18 cellular contexts compared by ENCODE assay signal in the genomic region with DNA sequence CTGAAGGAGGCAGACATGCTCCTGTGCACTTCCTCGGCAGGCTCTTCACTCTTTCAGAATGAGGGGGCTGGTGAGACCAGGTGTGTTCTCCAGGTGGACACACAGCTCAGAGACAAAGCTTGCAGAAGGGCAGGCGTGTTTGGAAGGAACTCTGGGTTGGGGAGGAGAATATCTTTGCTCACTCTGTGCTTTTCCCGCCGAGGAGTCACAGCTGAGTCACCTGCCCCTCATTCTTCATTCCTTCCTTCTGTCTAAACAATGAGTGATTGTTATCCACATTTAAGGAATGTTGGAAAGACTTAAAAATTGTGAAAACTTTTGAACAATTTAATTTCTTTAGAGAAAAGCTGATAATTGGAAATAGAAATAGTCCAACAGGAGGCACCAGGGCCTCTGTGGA.
"Had no signal": no experiment of that assay in that cellular context is flagged by ENCODE, and none has a peak within 500 bp of the region (broad histone marks: within the 10 kb centered on the region; RNA-seq: fewer than 3 reads in every experiment).

No MANE protein-coding gene starts in this region.

- FAIRE-seq: endometrium, islet of Langerhans had no signal

- H3K27me3 ChIP-seq: gastrocnemius medialis, right lobe of liver, testis, tibial nerve, uterus had no signal

- H3K36me3 ChIP-seq: gastrocnemius medialis, heart right ventricle, right lobe of liver, tibial nerve, uterus had no signal

- H3K27ac ChIP-seq: gastrocnemius medialis, heart right ventricle, psoas muscle, right lobe of liver, testis, tibial nerve, uterus had no signal

- H3K4me1 ChIP-seq: gastrocnemius medialis, psoas muscle, right lobe of liver had no signal

- H3K4me3 ChIP-seq: gastrocnemius medialis, heart right ventricle, psoas muscle, right lobe of liver, testis, tibial nerve, uterus had no signal

- ATAC-seq: esophagus mucosa; gastrocnemius medialis; heart right ventricle; naive thymus-derived CD4-positive, alpha-beta T cell; psoas muscle; right lobe of liver; stimulated activated memory B cell treated with anti-CD40 and anti-IgM and Interleukin-4, amounts not matched to agents 10 μg/mL and 1 μg/mL and 100 μg/mL, for 72 hours had no signal

- H3K9me3 ChIP-seq: gastrocnemius medialis, heart right ventricle, psoas muscle, right lobe of liver, testis, tibial nerve, uterus had no signal

- DNase-seq: effector memory CD4-positive, alpha-beta T cell; gastrocnemius medialis; heart right ventricle; hypothalamus; mesendoderm; naive thymus-derived CD4-positive, alpha-beta T cell; nephron progenitor cell; psoas muscle; retina; right lobe of liver; stimulated activated CD4-positive, alpha-beta T cell treated with anti-CD3 and anti-CD28 coated beads, Interleukin-4, amount 100 ng/mL, for 1 hour; testis; uterus had no signal
